In the genomic region with DNA sequence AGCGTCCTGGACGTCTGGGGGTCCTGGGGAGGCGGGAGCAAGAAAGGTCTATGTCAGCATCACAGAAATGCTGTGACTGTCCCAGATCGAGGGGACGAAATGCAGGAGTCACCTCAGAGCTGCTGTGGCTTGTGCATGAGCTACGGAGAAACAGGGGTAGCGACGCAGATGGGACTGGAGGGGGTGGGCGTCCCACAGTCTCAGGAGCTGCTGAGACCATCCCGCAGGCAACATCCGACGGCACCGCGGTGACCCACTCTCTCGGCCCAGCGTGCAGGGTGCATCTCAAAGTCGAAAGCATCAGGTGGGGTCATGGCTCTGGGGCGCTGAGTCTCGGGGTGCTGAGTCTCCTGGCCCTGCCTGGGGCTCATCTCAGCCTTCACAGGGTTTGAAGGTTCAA, we compare ENCODE assay signal across 22 cellular contexts. TPM values are rescaled to one million over a fixed set of nuclear protein-coding genes. Genes with fewer than 3 reads are reported as not detected.
A peak's percentile ranks its signal among the peaks of the same experiment; 100 is the strongest.
DNase-seq lines count a peak whose midpoint lies in the region; ATAC-seq and TF ChIP-seq lines count a peak whose summit lies in the region.
"Had no signal": no experiment of that assay in that cellular context is flagged by ENCODE, and none has a peak within 500 bp of the region (broad histone marks: within the 10 kb centered on the region; RNA-seq: fewer than 3 reads in every experiment).

No MANE protein-coding gene starts in this region.

- no peak for TF ChIP-seq CTCF in CD14-positive monocyte (IDR thresholded peaks at IDR 0.05)
- TF ChIP-seq CTCF in CD4-positive, alpha-beta T cell (IDR thresholded peaks at IDR 0.05): no peak

- no peaks in the 10 kb centered on the region for H3K9me3 ChIP-seq in CD4-positive, alpha-beta T cell (ENCODE audit: control insufficient read depth, low read length)
- no peaks in the 10 kb centered on the region for H3K9me3 ChIP-seq in naive thymus-derived CD4-positive, alpha-beta T cell (ENCODE audit: control insufficient read depth in 2 of 3, low read length in 3 of 3)
- H3K9me3 ChIP-seq: HAP-1, tibial artery had no signal

- intact Hi-C loops in CD14-positive monocyte (cut with micrococcal nuclease): no loop called here
- intact Hi-C loops in CD4-positive, alpha-beta T cell (cut with DNase I, micrococcal nuclease): loop anchor here in 1 of 2 experiments (5.0 kb wide), 1 partner anchor 44 kb away; no protein-coding TSS in a partner anchor
- intact Hi-C loops in naive thymus-derived CD4-positive, alpha-beta T cell (cut with micrococcal nuclease): no loop called here

- H3K36me3 Mint-ChIP-seq in CD14-positive monocyte: peaks cover 20 to 24% of the 10 kb centered on the region in 2 donors
- peaks cover 36% of the 10 kb centered on the region for H3K36me3 Mint-ChIP-seq in CD4-positive, alpha-beta T cell (ENCODE audit: low read depth)
- no peaks in the 10 kb centered on the region for H3K36me3 Mint-ChIP-seq in activated naive CD4-positive, alpha-beta T cell treated with anti-CD3 and anti-CD28 coated beads, Interleukin-2, amount 50 U/mL, for 72 hours
- peaks cover 4 to 18% (median 13%) of the 10 kb centered on the region in 5 donors for H3K36me3 Mint-ChIP-seq in naive thymus-derived CD4-positive, alpha-beta T cell

- H3K36me3 ChIP-seq in naive thymus-derived CD4-positive, alpha-beta T cell (ENCODE audit: control insufficient read depth in 2 of 3, insufficient read depth in 3 of 3, low read length in 3 of 3): peaks cover 32 to 81% (median 56%) of the 10 kb centered on the region in 3 experiments
- H3K36me3 ChIP-seq: HAP-1 had no signal

- H3K27me3 Mint-ChIP-seq in CD14-positive monocyte (ENCODE audit: low read depth in 3 of 3): no peaks in the 10 kb centered on the region
- no peaks in the 10 kb centered on the region for H3K27me3 Mint-ChIP-seq in CD4-positive, alpha-beta T cell
- H3K27me3 Mint-ChIP-seq in naive thymus-derived CD4-positive, alpha-beta T cell: no peaks in the 10 kb centered on the region
- H3K27me3 Mint-ChIP-seq: activated B cell treated with CpG ODN at 0.5 μM for 24 hours had no signal

- POLR2A ChIA-PET in CD4-positive, alpha-beta T cell (lab: Charles Lee): interaction anchor here (0.7 kb wide), 1 partner anchor 38 kb away, joined by 3 read pairs; no protein-coding TSS in a partner anchor
- POLR2A ChIA-PET in naive thymus-derived CD4-positive, alpha-beta T cell (lab: Charles Lee): no interaction called here

- no peak overlapping the region for H3K4me3 Mint-ChIP-seq in CD14-positive monocyte
- peak overlapping the region; percentile 5 for H3K4me3 Mint-ChIP-seq in CD4-positive, alpha-beta T cell
- H3K4me3 Mint-ChIP-seq in naive thymus-derived CD4-positive, alpha-beta T cell: peak overlapping the region in 5 of 10 donors; percentile 45 to 74 (median 49)
- H3K4me3 Mint-ChIP-seq: activated B cell treated with CpG ODN at 0.5 μM for 24 hours; T-helper 1 cell treated with Interleukin-12 subunit alpha and Interleukin-12 subunit beta and Interleukin-4 antibody, amounts not matched to agents 30 μg/mL and 1 μg/mL, for 36 hours had no signal

- CTCF ChIA-PET in CD4-positive, alpha-beta T cell (lab: Charles Lee): no interaction called here
- CTCF ChIA-PET in naive thymus-derived CD4-positive, alpha-beta T cell (lab: Charles Lee): interaction anchor here (1.5 kb wide), 1 partner anchor 99 kb away, joined by 4 read pairs; no protein-coding TSS in a partner anchor

- H3K4me1 ChIP-seq in naive thymus-derived CD4-positive, alpha-beta T cell (ENCODE audit: control insufficient read depth in 2 of 2, insufficient read depth in 2 of 2, low read length in 2 of 2): no peaks in the 10 kb centered on the region
- H3K4me1 ChIP-seq: HAP-1, tibial artery had no signal

- peak overlapping the region; percentile 0 for H3K27ac ChIP-seq in CD4-positive, alpha-beta T cell (ENCODE audit: low read depth, low read length)
- no peak overlapping the region for H3K27ac ChIP-seq in naive thymus-derived CD4-positive, alpha-beta T cell (ENCODE audit: low read depth, low read length)
- H3K27ac ChIP-seq: KMS-11, tibial artery had no signal

- DNase-seq in CD14-positive monocyte (ENCODE audit: low spot score) (peak; percentile 27), H4 (ENCODE audit: low spot score) (no peak), GM19240 (ENCODE audit: insufficient read length, low spot score) (no peak)
- no peak for DNase-seq in CD4-positive, alpha-beta T cell
- DNase-seq in activated naive CD4-positive, alpha-beta T cell treated with anti-CD3 and anti-CD28 coated beads, Interleukin-2, amount 50 U/mL, for 72 hours (ENCODE audit: low spot score in 2 of 2): no peak
- no peak for DNase-seq in naive thymus-derived CD4-positive, alpha-beta T cell
- DNase-seq in activated CD4-positive, CD25-positive, alpha-beta regulatory T cell (lab: John Stamatoyannopoulos, UW): no peak
- DNase-seq: activated B cell treated with CpG ODN at 0.5 μM for 24 hours; AML-193; amygdala; Calu3; cerebellar nuclear complex; mesenchymal stem cell; NCI-H2029; stimulated activated CD4-positive, alpha-beta T cell treated with anti-CD3 and anti-CD28 coated beads, Interleukin-12 subunit alpha, Interleukin-12 subunit beta, amount 100 ng/mL, for 4 hours had no signal

- no peaks in the 10 kb centered on the region for H3K4me1 Mint-ChIP-seq in CD14-positive monocyte
- H3K4me1 Mint-ChIP-seq in CD4-positive, alpha-beta T cell (ENCODE audit: low read depth): peaks cover 6% of the 10 kb centered on the region
- peaks cover 4 to 8% (median 6%) of the 10 kb centered on the region in 7 donors for H3K4me1 Mint-ChIP-seq in naive thymus-derived CD4-positive, alpha-beta T cell
- H3K4me1 Mint-ChIP-seq: activated B cell treated with CpG ODN at 0.5 μM for 24 hours had no signal

- H3K27ac Mint-ChIP-seq in CD14-positive monocyte: peak overlapping the region in 5 of 7 donors; percentile 1 to 69 (median 30)
- H3K27ac Mint-ChIP-seq in CD4-positive, alpha-beta T cell: peak overlapping the region; percentile 69
- H3K27ac Mint-ChIP-seq in activated naive CD4-positive, alpha-beta T cell treated with anti-CD3 and anti-CD28 coated beads, Interleukin-2, amount 50 U/mL, for 72 hours: peak overlapping the region; percentile 31 to 89
- peak overlapping the region; percentile 36 to 93 (median 81) for H3K27ac Mint-ChIP-seq in naive thymus-derived CD4-positive, alpha-beta T cell
- H3K27ac Mint-ChIP-seq: activated B cell treated with CpG ODN at 0.5 μM for 24 hours; T-helper 1 cell treated with Interleukin-12 subunit alpha and Interleukin-12 subunit beta and Interleukin-4 antibody, amounts not matched to agents 30 μg/mL and 1 μg/mL, for 36 hours had no signal

- peaks cover 0 to 5% (median 3%) of the 10 kb centered on the region in 7 donors for H3K9me3 Mint-ChIP-seq in CD14-positive monocyte
- H3K9me3 Mint-ChIP-seq in CD4-positive, alpha-beta T cell: no peaks in the 10 kb centered on the region
- no peaks in the 10 kb centered on the region for H3K9me3 Mint-ChIP-seq in activated naive CD4-positive, alpha-beta T cell treated with anti-CD3 and anti-CD28 coated beads, Interleukin-2, amount 50 U/mL, for 72 hours
- peaks cover 0 to 8% (median 0%) of the 10 kb centered on the region in 11 donors for H3K9me3 Mint-ChIP-seq in naive thymus-derived CD4-positive, alpha-beta T cell
- H3K9me3 Mint-ChIP-seq: activated B cell treated with CpG ODN at 0.5 μM for 24 hours; T-helper 1 cell treated with Interleukin-12 subunit alpha and Interleukin-12 subunit beta and Interleukin-4 antibody, amounts not matched to agents 30 μg/mL and 1 μg/mL, for 36 hours had no signal

- ATAC-seq in CD4-positive, alpha-beta T cell (ENCODE audit: poor library complexity): peak; percentile 23
- peak in 1 of 2 donors; percentile 14 for ATAC-seq in activated naive CD4-positive, alpha-beta T cell treated with anti-CD3 and anti-CD28 coated beads, Interleukin-2, amount 50 U/mL, for 72 hours
- peak; percentile 16 for ATAC-seq in naive thymus-derived CD4-positive, alpha-beta T cell
- no peak for ATAC-seq in HG02840 (IDR thresholded peaks at IDR 0.05; ENCODE audit: low FRiP score, unreplicated experiment)

- no peaks in the 10 kb centered on the region for H3K27me3 ChIP-seq in CD4-positive, alpha-beta T cell (ENCODE audit: control insufficient read depth, insufficient read depth, low read length)
- no peaks in the 10 kb centered on the region for H3K27me3 ChIP-seq in naive thymus-derived CD4-positive, alpha-beta T cell (ENCODE audit: control insufficient read depth in 2 of 2, insufficient read depth in 2 of 2, low read length in 2 of 2)
- H3K27me3 ChIP-seq: tibial artery had no signal

- no peak overlapping the region for H3K4me3 ChIP-seq in naive thymus-derived CD4-positive, alpha-beta T cell (ENCODE audit: low read length)
- H3K4me3 ChIP-seq: HAP-1, tibial artery had no signal

RNA-seq across cellular contexts. Expression of gene C13orf46, which starts 37.4 kb away (rescaled TPM):
- polyA plus RNA-seq in CD14-positive monocyte: under 1 TPM in 1 of 2 donors, not detected in 1; 0.05 TPM
- total RNA-seq in CD4-positive, alpha-beta T cell: 10 to 100 TPM; 19.3 to 19.7 TPM
- total RNA-seq in activated naive CD4-positive, alpha-beta T cell treated with anti-CD3 and anti-CD28 coated beads, Interleukin-2, amount 50 U/mL, for 72 hours: 1 to 10 TPM in 1 of 2 donors, under 1 TPM in 1; 0.61 to 3.6 TPM
- 10 to 100 TPM in 4 of 5 experiments, 1 to 10 TPM in 1; 8.0 to 27.0 (median 19.1) TPM for total RNA-seq in naive thymus-derived CD4-positive, alpha-beta T cell
- polyA plus RNA-seq in naive thymus-derived CD4-positive, alpha-beta T cell: 1 to 10 TPM; 1.3 to 1.4 TPM
- total RNA-seq in H4 (2014; rRNA removed; shearing (Covaris generic)): not detected in 2 replicates
- total RNA-seq: NCI-H460 had no signal
- polyA plus RNA-seq: neural cell had no signal

Comparison
In these comparisons a context has a peak if more than half of its experiments do, and no peak if none do; other contexts are left out.
1. H3K27ac Mint-ChIP-seq: peak in every context shown above with its lines; median percentile 81 in naive thymus-derived CD4-positive, alpha-beta T cell; 69 in CD4-positive, alpha-beta T cell; 60 in activated naive CD4-positive, alpha-beta T cell treated with anti-CD3 and anti-CD28 coated beads, Interleukin-2, amount 50 U/mL, for 72 hours; 30 in CD14-positive monocyte.